ENCODE assay signal across 1 cellular context in genomic region chr10:3500408-3500856, GRCh38.
TF ChIP-seq lines count a peak whose summit lies in the region.

No MANE protein-coding gene starts in this region.

TF ChIP-seq in WTC11, 78 proteins besides CTCF, POLR2A, EP300 and RAD21 (continued from another document):
- TF ChIP-seq EMX1 (CRISPR knock-in tag; IDR thresholded peaks at IDR 0.05) (no peak), SP1 (CRISPR knock-in tag; conservative IDR thresholded peaks at IDR 0.05) (no peak), FOXK1 (CRISPR knock-in tag; IDR thresholded peaks at IDR 0.05) (no peak), GABPB1 (CRISPR knock-in tag; IDR thresholded peaks at IDR 0.05) (no peak)
- TF ChIP-seq, protein P1, sequence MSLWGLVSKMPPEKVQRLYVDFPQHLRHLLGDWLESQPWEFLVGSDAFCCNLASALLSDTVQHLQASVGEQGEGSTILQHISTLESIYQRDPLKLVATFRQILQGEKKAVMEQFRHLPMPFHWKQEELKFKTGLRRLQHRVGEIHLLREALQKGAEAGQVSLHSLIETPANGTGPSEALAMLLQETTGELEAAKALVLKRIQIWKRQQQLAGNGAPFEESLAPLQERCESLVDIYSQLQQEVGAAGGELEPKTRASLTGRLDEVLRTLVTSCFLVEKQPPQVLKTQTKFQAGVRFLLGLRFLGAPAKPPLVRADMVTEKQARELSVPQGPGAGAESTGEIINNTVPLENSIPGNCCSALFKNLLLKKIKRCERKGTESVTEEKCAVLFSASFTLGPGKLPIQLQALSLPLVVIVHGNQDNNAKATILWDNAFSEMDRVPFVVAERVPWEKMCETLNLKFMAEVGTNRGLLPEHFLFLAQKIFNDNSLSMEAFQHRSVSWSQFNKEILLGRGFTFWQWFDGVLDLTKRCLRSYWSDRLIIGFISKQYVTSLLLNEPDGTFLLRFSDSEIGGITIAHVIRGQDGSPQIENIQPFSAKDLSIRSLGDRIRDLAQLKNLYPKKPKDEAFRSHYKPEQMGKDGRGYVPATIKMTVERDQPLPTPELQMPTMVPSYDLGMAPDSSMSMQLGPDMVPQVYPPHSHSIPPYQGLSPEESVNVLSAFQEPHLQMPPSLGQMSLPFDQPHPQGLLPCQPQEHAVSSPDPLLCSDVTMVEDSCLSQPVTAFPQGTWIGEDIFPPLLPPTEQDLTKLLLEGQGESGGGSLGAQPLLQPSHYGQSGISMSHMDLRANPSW (CRISPR knock-in tag; conservative IDR thresholded peaks at IDR 0.05; ENCODE audit: low read depth): no peak
TF ChIP-seq in WTC11: peak in this region for 0.
